In the genomic region with DNA sequence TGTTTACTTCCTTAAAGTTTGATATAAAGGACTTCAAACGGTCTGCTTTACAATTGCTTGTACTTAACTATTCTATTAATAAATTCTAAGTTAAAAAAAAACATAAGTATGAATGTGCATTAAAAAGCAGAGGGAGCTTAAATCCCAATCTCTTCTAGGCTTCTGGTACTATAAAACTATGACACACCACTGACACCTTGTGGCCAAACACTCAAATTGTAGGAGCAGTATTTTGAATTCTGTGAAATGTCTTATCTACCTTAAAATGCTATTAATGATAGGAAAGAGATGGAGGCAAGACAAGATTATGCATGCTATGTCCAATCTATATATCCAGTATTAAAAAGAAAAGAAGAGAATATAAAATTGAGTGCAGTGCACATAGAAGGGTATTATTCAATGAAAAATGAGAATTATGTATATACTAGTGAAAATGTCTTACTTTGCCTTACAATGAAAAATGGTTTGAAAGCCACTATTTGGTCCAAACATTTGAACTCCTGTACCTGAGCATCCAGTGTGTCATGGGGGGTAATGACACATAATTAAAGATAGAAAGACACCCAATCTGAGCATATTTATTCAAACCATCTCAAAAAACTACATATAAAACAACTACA, we compare ENCODE assay signal across 8 cellular contexts.
DNase-seq lines count a peak whose midpoint lies in the region; ATAC-seq and TF ChIP-seq lines count a peak whose summit lies in the region.

No MANE protein-coding gene starts in this region.

- no peak overlapping the region for H3K27ac Mint-ChIP-seq in activated T-helper 2 cell treated with anti-CD3 and anti-CD28 coated beads, Interferon-gamma antibody, Interleukin-2, Interleukin-4, amounts not matched to agents 10 μg/mL and 5 μg/mL and 100 μg/mL, durations not matched to agents 14 hours and 24 hours and 36 hours

- H3K4me1 Mint-ChIP-seq in activated T-helper 2 cell treated with anti-CD3 and anti-CD28 coated beads, Interferon-gamma antibody, Interleukin-2, Interleukin-4, amounts not matched to agents 10 μg/mL and 5 μg/mL and 100 μg/mL, durations not matched to agents 14 hours and 24 hours and 36 hours (ENCODE audit: low read depth), result no peaks in the 10 kb centered on the region

- peaks cover 6% of the 10 kb centered on the region for H3K9me3 Mint-ChIP-seq in activated T-helper 2 cell treated with anti-CD3 and anti-CD28 coated beads, Interferon-gamma antibody, Interleukin-2, Interleukin-4, amounts not matched to agents 10 μg/mL and 5 μg/mL and 100 μg/mL, durations not matched to agents 14 hours and 24 hours and 36 hours

- H3K4me1 ChIP-seq in iPS DF 6.9 (ENCODE audit: control insufficient read depth, insufficient read depth, low read length), result no peaks in the 10 kb centered on the region

- H3K36me3 Mint-ChIP-seq in activated T-helper 2 cell treated with anti-CD3 and anti-CD28 coated beads, Interferon-gamma antibody, Interleukin-2, Interleukin-4, amounts not matched to agents 10 μg/mL and 5 μg/mL and 100 μg/mL, durations not matched to agents 14 hours and 24 hours and 36 hours (ENCODE audit: low read depth), result peaks cover 32% of the 10 kb centered on the region

- peak; percentile 60 for TF ChIP-seq CTCF in GM13977 (IDR thresholded peaks at IDR 0.05; ENCODE audit: extremely low read depth, insufficient read depth, missing control alignments)

- H3K4me3 ChIP-seq in iPS DF 6.9 (ENCODE audit: low read length), result no peak overlapping the region

- H3K36me3 ChIP-seq in iPS DF 6.9 (ENCODE audit: control insufficient read depth, insufficient read depth, low read length), result no peaks in the 10 kb centered on the region

- WGBS in iPS DF 6.9 (ENCODE audit: insufficient coverage, insufficient read length), result no CpG with 5 or more reads among the region's 1 CpG

- in situ Hi-C loops in GM13977 (cut with MboI; ENCODE audit: low pct_unique_long_range_greater_than_20kb, low sequenced_read_pairs, unreplicated experiment), result loop anchor here (10.0 to 25.0 kb wide), 3 partner anchors 176 to 824 kb away; no protein-coding TSS in a partner anchor

- no peak overlapping the region for H3K27ac ChIP-seq in iPS DF 6.9 (ENCODE audit: low read length)

- H3K4me3 Mint-ChIP-seq in activated T-helper 2 cell treated with anti-CD3 and anti-CD28 coated beads, Interferon-gamma antibody, Interleukin-2, Interleukin-4, amounts not matched to agents 10 μg/mL and 5 μg/mL and 100 μg/mL, durations not matched to agents 14 hours and 24 hours and 36 hours (ENCODE audit: low read depth), result no peak overlapping the region

- H3K27me3 ChIP-seq in iPS DF 6.9 (ENCODE audit: control insufficient read depth, insufficient read depth, low read length), result no peaks in the 10 kb centered on the region

- ATAC-seq in left ventricle myocardium superior, result no peak

- H3K27me3 Mint-ChIP-seq in activated T-helper 2 cell treated with anti-CD3 and anti-CD28 coated beads, Interferon-gamma antibody, Interleukin-2, Interleukin-4, amounts not matched to agents 10 μg/mL and 5 μg/mL and 100 μg/mL, durations not matched to agents 14 hours and 24 hours and 36 hours (ENCODE audit: low read depth), result no peaks in the 10 kb centered on the region

- H3K9me3 ChIP-seq in iPS DF 6.9 (ENCODE audit: control insufficient read depth, insufficient read depth, low read length), result no peaks in the 10 kb centered on the region

- intact Hi-C loops in left ventricle myocardium superior (cut with micrococcal nuclease), result no loop called here
- intact Hi-C loops in activated T-helper 2 cell treated with anti-CD3 and anti-CD28 coated beads, Interferon-gamma antibody, Interleukin-2, Interleukin-4, amounts not matched to agents 10 μg/mL and 5 μg/mL and 100 μg/mL, durations not matched to agents 14 hours and 24 hours and 36 hours (cut with micrococcal nuclease), result loop anchor here (2.0 to 5.0 kb wide), 5 partner anchors 189 to 844 kb away; a partner anchor contains a TSS

- DNase-seq in AML-193 (lab: John Stamatoyannopoulos, UW) (peak; percentile 65 to 80), GM13977 (ENCODE audit: low spot score) (peak; percentile 47), NCI-H524 (lab: John Stamatoyannopoulos, UW) (peak; percentile 11 to 61), activated T-cell treated with anti-CD3 and anti-CD28 coated beads for 4 hours (peak; percentile 25), iPS DF 6.9 (ENCODE audit: low read depth, low spot score) (peak; percentile 47), left ventricle myocardium superior (no peak)
- DNase-seq in stimulated activated CD4-positive, alpha-beta T cell treated with anti-CD3 and anti-CD28 coated beads, TNF-alpha, amount 100 ng/mL, for 48 hours (ENCODE audit: low read depth in 3 of 3), result peak in 2 of 3 donors; percentile 20 to 37
- no peak for DNase-seq in activated T-helper 2 cell treated with anti-CD3 and anti-CD28 coated beads, Interferon-gamma antibody, Interleukin-2, Interleukin-4, amounts not matched to agents 10 μg/mL and 5 μg/mL and 100 μg/mL, durations not matched to agents 14 hours and 24 hours and 36 hours (ENCODE audit: low spot score)

Comparison
In these comparisons a context has a peak if more than half of its experiments do, and no peak if none do; other contexts are left out.
1. DNase-seq: peak in AML-193 (2 of 2), GM13977 (single experiment), NCI-H524 (2 of 2), activated T-cell treated with anti-CD3 and anti-CD28 coated beads for 4 hours (single experiment), iPS DF 6.9 (single experiment) and stimulated activated CD4-positive, alpha-beta T cell treated with anti-CD3 and anti-CD28 coated beads, TNF-alpha, amount 100 ng/mL, for 48 hours (2 of 3); none in left ventricle myocardium superior (single experiment) and activated T-helper 2 cell treated with anti-CD3 and anti-CD28 coated beads, Interferon-gamma antibody, Interleukin-2, Interleukin-4, amounts not matched to agents 10 μg/mL and 5 μg/mL and 100 μg/mL, durations not matched to agents 14 hours and 24 hours and 36 hours (single experiment).